Comparison of ENCODE assay signal across 1 cellular context in the genomic region with DNA sequence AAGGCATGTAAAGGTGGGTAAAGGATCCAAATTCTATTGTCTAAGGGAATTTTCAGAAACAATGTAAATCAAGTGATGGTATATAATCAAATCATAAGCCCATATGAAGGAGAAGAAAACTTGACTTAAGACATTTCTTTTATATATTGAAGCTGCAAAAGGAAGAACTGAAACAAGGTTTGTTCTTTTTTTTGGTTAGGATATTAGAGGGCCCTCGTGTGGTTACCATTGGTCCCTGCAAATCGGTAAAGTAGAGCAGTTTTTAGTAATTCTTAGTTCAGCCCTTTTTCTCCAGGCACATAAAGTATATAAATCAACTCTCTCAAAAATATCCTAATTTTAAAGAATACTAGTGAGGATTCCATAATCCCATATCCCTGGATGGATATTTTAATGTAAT.
TF ChIP-seq lines count a peak whose summit lies in the region.

No MANE protein-coding gene starts in this region.

TF ChIP-seq in GM12878, 131 proteins besides CTCF, POLR2A, EP300 and RAD21 (continued from another document):
- no peak for TF ChIP-seq TAF1 (IDR thresholded peaks at IDR 0.05; ENCODE audit: borderline replicate concordance, low read depth, low read length)
- no peak for TF ChIP-seq RELA (IDR thresholded peaks at IDR 0.05; ENCODE audit: borderline replicate concordance, partially characterized antibody)
- TF ChIP-seq SMC3 (IDR thresholded peaks at IDR 0.05; ENCODE audit: borderline replicate concordance, low read length): peak; percentile 92
- TF ChIP-seq RUNX3 (IDR thresholded peaks at IDR 0.05; ENCODE audit: low read length): peak; percentile 66
- TF ChIP-seq ZNF217 (IDR thresholded peaks at IDR 0.05): no peak
- TF ChIP-seq BRCA1 (IDR thresholded peaks at IDR 0.05; ENCODE audit: low read depth, low read length): no peak
- TF ChIP-seq, protein P1, sequence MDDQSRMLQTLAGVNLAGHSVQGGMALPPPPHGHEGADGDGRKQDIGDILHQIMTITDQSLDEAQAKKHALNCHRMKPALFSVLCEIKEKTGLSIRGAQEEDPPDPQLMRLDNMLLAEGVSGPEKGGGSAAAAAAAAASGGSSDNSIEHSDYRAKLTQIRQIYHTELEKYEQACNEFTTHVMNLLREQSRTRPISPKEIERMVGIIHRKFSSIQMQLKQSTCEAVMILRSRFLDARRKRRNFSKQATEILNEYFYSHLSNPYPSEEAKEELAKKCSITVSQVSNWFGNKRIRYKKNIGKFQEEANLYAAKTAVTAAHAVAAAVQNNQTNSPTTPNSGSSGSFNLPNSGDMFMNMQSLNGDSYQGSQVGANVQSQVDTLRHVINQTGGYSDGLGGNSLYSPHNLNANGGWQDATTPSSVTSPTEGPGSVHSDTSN (IDR thresholded peaks at IDR 0.05; ENCODE audit: insufficient replicate concordance, low read depth, low read length): no peak
- TF ChIP-seq NRF1 (conservative IDR thresholded peaks at IDR 0.05; ENCODE audit: low read depth, low read length): no peak
- no peak for TF ChIP-seq CEBPB (IDR thresholded peaks at IDR 0.05; ENCODE audit: borderline replicate concordance in 1 of 2, low read depth in 2 of 2, low read length in 2 of 2)
- TF ChIP-seq CHD4 (IDR thresholded peaks at IDR 0.05): no peak
- TF ChIP-seq, protein P2, sequence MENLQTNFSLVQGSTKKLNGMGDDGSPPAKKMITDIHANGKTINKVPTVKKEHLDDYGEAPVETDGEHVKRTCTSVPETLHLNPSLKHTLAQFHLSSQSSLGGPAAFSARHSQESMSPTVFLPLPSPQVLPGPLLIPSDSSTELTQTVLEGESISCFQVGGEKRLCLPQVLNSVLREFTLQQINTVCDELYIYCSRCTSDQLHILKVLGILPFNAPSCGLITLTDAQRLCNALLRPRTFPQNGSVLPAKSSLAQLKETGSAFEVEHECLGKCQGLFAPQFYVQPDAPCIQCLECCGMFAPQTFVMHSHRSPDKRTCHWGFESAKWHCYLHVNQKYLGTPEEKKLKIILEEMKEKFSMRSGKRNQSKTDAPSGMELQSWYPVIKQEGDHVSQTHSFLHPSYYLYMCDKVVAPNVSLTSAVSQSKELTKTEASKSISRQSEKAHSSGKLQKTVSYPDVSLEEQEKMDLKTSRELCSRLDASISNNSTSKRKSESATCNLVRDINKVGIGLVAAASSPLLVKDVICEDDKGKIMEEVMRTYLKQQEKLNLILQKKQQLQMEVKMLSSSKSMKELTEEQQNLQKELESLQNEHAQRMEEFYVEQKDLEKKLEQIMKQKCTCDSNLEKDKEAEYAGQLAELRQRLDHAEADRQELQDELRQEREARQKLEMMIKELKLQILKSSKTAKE (IDR thresholded peaks at IDR 0.05; ENCODE audit: low read depth, poor library complexity, severe bottlenecking): peak; percentile 22
